In genomic region chr1:116645802-116646682, GRCh38 we compare ENCODE assay signal across 8 cellular contexts. TPM values are rescaled to one million over a fixed set of nuclear protein-coding genes. Genes with fewer than 3 reads are reported as not detected.
DNase-seq lines count a peak whose midpoint lies in the region; ATAC-seq and TF ChIP-seq lines count a peak whose summit lies in the region.
"Not testable (repeated sequence)": the region's sequence is repeated elsewhere in the genome, so short reads cannot be mapped to it uniquely, and the experiment has no call there.

No MANE protein-coding gene starts in this region.

- CTCF ChIA-PET in MCF 10A (lab: Yijun Ruan, JAX); naive thymus-derived CD4-positive, alpha-beta T cell (lab: Charles Lee): not testable (repeated sequence)

- H3K4me3 ChIP-seq in NT2/D1 (ENCODE audit: insufficient read length, low read depth); epithelial cell of esophagus (ENCODE audit: low read length); naive thymus-derived CD4-positive, alpha-beta T cell (ENCODE audit: low read length): not testable (repeated sequence)
- peak overlapping the region; percentile 44 for H3K4me3 ChIP-seq in rectal smooth muscle tissue (ENCODE audit: low read length)

- in situ Hi-C loops in GM13977 (cut with MboI; ENCODE audit: low pct_unique_long_range_greater_than_20kb, low sequenced_read_pairs, unreplicated experiment), result not testable (repeated sequence)

- not testable (repeated sequence) for H3K27ac Mint-ChIP-seq in MCF 10A (ENCODE audit: low read depth, unreplicated experiment); naive thymus-derived CD4-positive, alpha-beta T cell
- H3K27ac Mint-ChIP-seq in type B pancreatic cell, result peak overlapping the region; percentile 95

- TF ChIP-seq CTCF in GM13977 (IDR thresholded peaks at IDR 0.05; ENCODE audit: extremely low read depth, insufficient read depth, missing control alignments), result peak; percentile 6
- not testable (repeated sequence) for TF ChIP-seq CTCF in MCF 10A (IDR thresholded peaks at IDR 0.05; ENCODE audit: unreplicated experiment); type B pancreatic cell (conservative IDR thresholded peaks at IDR 0.05)
- TF ChIP-seq CTCF in epithelial cell of esophagus (IDR thresholded peaks at IDR 0.05; ENCODE audit: insufficient read depth, low read depth, low read length, missing control alignments), result peak; percentile 10

- ATAC-seq in left ventricle myocardium superior; naive thymus-derived CD4-positive, alpha-beta T cell: not testable (repeated sequence)

- not testable (repeated sequence) for H3K9ac ChIP-seq in NT2/D1 (ENCODE audit: insufficient read length, low read depth); rectal smooth muscle tissue (ENCODE audit: low read length)

- H3K9me3 Mint-ChIP-seq in MCF 10A (ENCODE audit: unreplicated experiment); naive thymus-derived CD4-positive, alpha-beta T cell; type B pancreatic cell: not testable (repeated sequence)

- POLR2A ChIA-PET in MCF 10A (lab: Yijun Ruan, JAX); naive thymus-derived CD4-positive, alpha-beta T cell (lab: Charles Lee): not testable (repeated sequence)

- intact Hi-C loops in MCF 10A (cut with micrococcal nuclease); left ventricle myocardium superior (cut with micrococcal nuclease); naive thymus-derived CD4-positive, alpha-beta T cell (cut with micrococcal nuclease): not testable (repeated sequence)

- not testable (repeated sequence) for BruUV-seq in MCF 10A (replicated peaks; lab: Mats Ljungman, UMichigan)

- DNase-seq in GM13977 (ENCODE audit: low spot score); naive thymus-derived CD4-positive, alpha-beta T cell; type B pancreatic cell (ENCODE audit: extremely low spot score, unreplicated experiment): not testable (repeated sequence)
- peak; percentile 27 for DNase-seq in NT2/D1 (ENCODE audit: low read depth, low spot score)
- peak; percentile 14 for DNase-seq in MCF 10A (ENCODE audit: unreplicated experiment)
- DNase-seq in epithelial cell of esophagus (ENCODE audit: low read depth), result peak; percentile 68
- peak; percentile 37 for DNase-seq in left ventricle myocardium superior

- H3K36me3 ChIP-seq in NT2/D1 (ENCODE audit: insufficient read depth, insufficient read length, low read length); naive thymus-derived CD4-positive, alpha-beta T cell (ENCODE audit: control insufficient read depth in 2 of 3, insufficient read depth in 3 of 3, low read length in 3 of 3); rectal smooth muscle tissue (ENCODE audit: control insufficient read depth, insufficient read depth, low read length): not testable (repeated sequence)

- H3K9me3 ChIP-seq in NT2/D1 (ENCODE audit: insufficient read depth, low read length); naive thymus-derived CD4-positive, alpha-beta T cell (ENCODE audit: control insufficient read depth in 2 of 3, low read length in 3 of 3): not testable (repeated sequence)

- H3K27me3 Mint-ChIP-seq in MCF 10A (ENCODE audit: insufficient read depth, unreplicated experiment); type B pancreatic cell: not testable (repeated sequence)
- peaks cover 6 to 24% (median 14%) of the 10 kb centered on the region in 5 donors for H3K27me3 Mint-ChIP-seq in naive thymus-derived CD4-positive, alpha-beta T cell

- H3K4me3 Mint-ChIP-seq in MCF 10A (ENCODE audit: unreplicated experiment), result not testable (repeated sequence)
- H3K4me3 Mint-ChIP-seq in naive thymus-derived CD4-positive, alpha-beta T cell, result peak overlapping the region in 8 of 10 donors; percentile 2 to 61 (median 32)
- H3K4me3 Mint-ChIP-seq in type B pancreatic cell, result peak overlapping the region; percentile 35

- H3K4me1 ChIP-seq in NT2/D1 (ENCODE audit: insufficient read depth, insufficient read length), result peaks cover 24% of the 10 kb centered on the region
- not testable (repeated sequence) for H3K4me1 ChIP-seq in naive thymus-derived CD4-positive, alpha-beta T cell (ENCODE audit: control insufficient read depth in 2 of 2, insufficient read depth in 2 of 2, low read length in 2 of 2); rectal smooth muscle tissue (ENCODE audit: control insufficient read depth, insufficient read depth, low read length)

- H3K4me1 Mint-ChIP-seq in MCF 10A (ENCODE audit: insufficient read depth, unreplicated experiment) (peaks cover 27% of the 10 kb centered on the region), type B pancreatic cell (ENCODE audit: unreplicated experiment) (peaks cover 64% of the 10 kb centered on the region)
- H3K4me1 Mint-ChIP-seq in naive thymus-derived CD4-positive, alpha-beta T cell, result peaks cover 0 to 11% (median 5%) of the 10 kb centered on the region in 7 donors

- not testable (repeated sequence) for H3K27ac ChIP-seq in naive thymus-derived CD4-positive, alpha-beta T cell (ENCODE audit: low read depth, low read length); rectal smooth muscle tissue (ENCODE audit: low read depth, low read length)

- H3K36me3 Mint-ChIP-seq in MCF 10A (ENCODE audit: insufficient read depth, unreplicated experiment); naive thymus-derived CD4-positive, alpha-beta T cell; type B pancreatic cell: not testable (repeated sequence)

- H3K27me3 ChIP-seq in NT2/D1 (ENCODE audit: insufficient read depth, insufficient read length); naive thymus-derived CD4-positive, alpha-beta T cell (ENCODE audit: control insufficient read depth in 2 of 2, insufficient read depth in 2 of 2, low read length in 2 of 2); rectal smooth muscle tissue (ENCODE audit: control insufficient read depth, insufficient read depth, low read length): not testable (repeated sequence)

RNA-seq across cellular contexts. Expression of gene IGSF3, which starts 21.5 kb away (rescaled TPM):
- 3.5 and 4.6 TPM in 2 replicates for total RNA-seq in MCF 10A (2022)
- total RNA-seq in left ventricle myocardium superior, result 11.7 TPM
- under 1 TPM in 3 of 5 experiments, not detected in 2; 0.08 to 0.63 (median 0.24) TPM for total RNA-seq in naive thymus-derived CD4-positive, alpha-beta T cell
- polyA plus RNA-seq in naive thymus-derived CD4-positive, alpha-beta T cell, result under 1 TPM in 1 of 2 donors, not detected in 1; 0.04 TPM
- 42.9 and 48.4 TPM in 2 replicates for total RNA-seq in type B pancreatic cell (ENCODE audit: low replicate concordance)
